Comparison of ENCODE assay signal across 8 cellular contexts in genomic region chrX:20252392-20253231, GRCh38. TPM values are rescaled to one million over a fixed set of nuclear protein-coding genes. Genes with fewer than 3 reads are reported as not detected.
DNase-seq lines count a peak whose midpoint lies in the region; ATAC-seq and TF ChIP-seq lines count a peak whose summit lies in the region.

No MANE protein-coding gene starts in this region.

- no peaks in the 10 kb centered on the region for H3K4me1 ChIP-seq in suprapubic skin

- TF ChIP-seq CTCF in dorsolateral prefrontal cortex (IDR thresholded peaks at IDR 0.05 in 54 of 56, conservative IDR thresholded peaks at IDR 0.05 in 2 of 56; ENCODE audit: low read depth in 1 of 56, partially characterized antibody in 56 of 56) (peak in 51 of 56 donors; percentile 14 to 57 (median 39)), suprapubic skin (IDR thresholded peaks at IDR 0.05) (peak; percentile 25 to 32)

- H3K27me3 ChIP-seq in dorsolateral prefrontal cortex (peaks cover 0 to 48% (median 2%) of the 10 kb centered on the region in 45 donors), suprapubic skin (no peaks in the 10 kb centered on the region)

- no peak for TF ChIP-seq EP300 in suprapubic skin (IDR thresholded peaks at IDR 0.05)

- no peak for TF ChIP-seq POLR2A in suprapubic skin (IDR thresholded peaks at IDR 0.05)

- H3K9me3 ChIP-seq in suprapubic skin, result no peaks in the 10 kb centered on the region

- DNase-seq in AG08395 (ENCODE audit: low spot score) (peak; percentile 56), M059J (ENCODE audit: low read depth) (peak; percentile 44), dorsolateral prefrontal cortex (peak in 1 of 10 donors; percentile 9), midbrain (lab: John Stamatoyannopoulos, UW) (peak; percentile 5), suprapubic skin (ENCODE audit: low spot score in 2 of 2) (peak in 1 of 2 donors; percentile 59)
- DNase-seq in activated CD4-positive, alpha-beta T cell treated with anti-CD3 and anti-CD28 coated beads for 4 hours, result peak; percentile 58 to 73

- H3K27ac ChIP-seq in dorsolateral prefrontal cortex (no peak overlapping the region), suprapubic skin (no peak overlapping the region)

- ATAC-seq in GM18873 (IDR thresholded peaks at IDR 0.05; ENCODE audit: low FRiP score, unreplicated experiment) (peak; percentile 50), HG02678 (IDR thresholded peaks at IDR 0.05; ENCODE audit: unreplicated experiment) (no peak)

- H3K4me3 ChIP-seq in dorsolateral prefrontal cortex, result no peak overlapping the region
- no peak overlapping the region for H3K4me3 ChIP-seq in suprapubic skin

- intact Hi-C loops in dorsolateral prefrontal cortex (cut with DNase I), result loop anchor here in 1 of 2 donors (5.0 kb wide), 1 partner anchor 190 kb away; no protein-coding TSS in a partner anchor

- no peaks in the 10 kb centered on the region for H3K36me3 ChIP-seq in suprapubic skin

- WGBS in suprapubic skin, result 59% methylated on average over 5 of the region's 6 CpGs

RNA-seq across cellular contexts. Expression of gene RPS6KA3, which starts 14.1 kb away (rescaled TPM):
- 36.1 and 47.9 TPM in 2 replicates for total RNA-seq in M059J (2014; rRNA removed; shearing (Covaris generic))
- 10 to 100 TPM; 17.2 to 40.7 (median 31.3) TPM for total RNA-seq in dorsolateral prefrontal cortex
- total RNA-seq in suprapubic skin, result 10 to 100 TPM; 27.2 to 36.0 (median 32.2) TPM
